ENCODE assay signal across 1 cellular context in genomic region chr7:30389793-30390192, GRCh38.
TF ChIP-seq lines count a peak whose summit lies in the region.

No MANE protein-coding gene starts in this region.

TF ChIP-seq in GM12878, 131 proteins besides CTCF, POLR2A, EP300 and RAD21 (continued from another document):
- no peak for TF ChIP-seq ZBTB4 (CRISPR knock-in tag; IDR thresholded peaks at IDR 0.05)
- TF ChIP-seq RELB (IDR thresholded peaks at IDR 0.05; ENCODE audit: low read depth) = no peak
- TF ChIP-seq FOXM1 (IDR thresholded peaks at IDR 0.05; ENCODE audit: low read depth, low read length) = no peak
- TF ChIP-seq USF2 (IDR thresholded peaks at IDR 0.05; ENCODE audit: borderline replicate concordance, low read depth, low read length) = no peak
- TF ChIP-seq LARP7 (IDR thresholded peaks at IDR 0.05) = no peak
- no peak for TF ChIP-seq TAF1 (IDR thresholded peaks at IDR 0.05; ENCODE audit: borderline replicate concordance, low read depth, low read length)
- TF ChIP-seq POLR2AphosphoS5 (IDR thresholded peaks at IDR 0.05; ENCODE audit: low read length) = no peak
- TF ChIP-seq EED (IDR thresholded peaks at IDR 0.05; ENCODE audit: low read depth) = no peak
- TF ChIP-seq CREB1 (IDR thresholded peaks at IDR 0.05; ENCODE audit: low read depth) = no peak
TF ChIP-seq in GM12878: peak in this region for 0.
